1 cellular context compared by ENCODE assay signal in genomic region chr3:9731206-9732079, GRCh38.
TF ChIP-seq lines count a peak whose summit lies in the region.

Gene BRPF1 (plus strand): TSS chr3:9731735. CDS start chr3:9734141, 2,406 bp downstream.

TF ChIP-seq in K562, 482 proteins besides CTCF, POLR2A, EP300 and RAD21 (continued from another document and continues in another):
- TF ChIP-seq TRIM25 (IDR thresholded peaks at IDR 0.05; ENCODE audit: borderline replicate concordance) = no peak
- no peak for TF ChIP-seq MEIS2 (IDR thresholded peaks at IDR 0.05; ENCODE audit: partially characterized antibody)
- TF ChIP-seq PHTF2 (CRISPR knock-in tag; IDR thresholded peaks at IDR 0.05) = no peak
- TF ChIP-seq MAFG (tag; conservative IDR thresholded peaks at IDR 0.05) = no peak
- no peak for TF ChIP-seq ZNF212 (CRISPR knock-in tag; IDR thresholded peaks at IDR 0.05)
- TF ChIP-seq NR2F6 (CRISPR knock-in tag; IDR thresholded peaks at IDR 0.05) = 0 out of 2 replicates have a peak, but pooled peaks have one; percentile 44
- 0 out of 2 replicates have a peak, but pooled peaks have one; percentile 38 for TF ChIP-seq MYBL2 (IDR thresholded peaks at IDR 0.05; ENCODE audit: low read depth)
- no peak for TF ChIP-seq MYBL2 (CRISPR knock-in tag; IDR thresholded peaks at IDR 0.05; ENCODE audit: borderline replicate concordance)
- TF ChIP-seq BMI1 (IDR thresholded peaks at IDR 0.05; ENCODE audit: low read length) = no peak
- 0 out of 2 replicates have a peak, but pooled peaks have one; percentile 31 for TF ChIP-seq JUND (IDR thresholded peaks at IDR 0.05; ENCODE audit: borderline replicate concordance, low read depth, low read length)
- TF ChIP-seq JUND (tag; IDR thresholded peaks at IDR 0.05; ENCODE audit: borderline replicate concordance, low read depth, low read length) = 0 out of 3 replicates have a peak, but pooled peaks have one; percentile 38
- no peak for TF ChIP-seq DDX20 (tag; IDR thresholded peaks at IDR 0.05; ENCODE audit: low read depth)
- no peak for TF ChIP-seq ZNF174 (CRISPR knock-in tag; IDR thresholded peaks at IDR 0.05)
- TF ChIP-seq ZNF41 (CRISPR knock-in tag; conservative IDR thresholded peaks at IDR 0.05) = no peak
- peak; percentile 68 for TF ChIP-seq CTCFL (IDR thresholded peaks at IDR 0.05; ENCODE audit: borderline replicate concordance, insufficient read depth, low read depth, low read length, poor library complexity, severe bottlenecking)
- TF ChIP-seq TFAM (CRISPR knock-in tag; conservative IDR thresholded peaks at IDR 0.05) = no peak
- no peak for TF ChIP-seq HNRNPH1 (optimal IDR thresholded peaks at IDR 0.05; ENCODE audit: low read depth, low read length)
- TF ChIP-seq TRIM24 (IDR thresholded peaks at IDR 0.05) = peak; percentile 51 to 82; a peak in 3 of 4 replicates
- TF ChIP-seq GTF2A2 (tag; IDR thresholded peaks at IDR 0.05) = no peak
- TF ChIP-seq GTF3C2 (IDR thresholded peaks at IDR 0.05; ENCODE audit: borderline replicate concordance, extremely low read depth, insufficient read length) = no peak
- TF ChIP-seq SUPT5H (IDR thresholded peaks at IDR 0.05) = peak; percentile 90
- peak; percentile 79 for TF ChIP-seq BCOR (IDR thresholded peaks at IDR 0.05)
- TF ChIP-seq TFE3 (CRISPR knock-in tag; IDR thresholded peaks at IDR 0.05) = no peak
- peak; percentile 98 for TF ChIP-seq GMEB1 (CRISPR knock-in tag; IDR thresholded peaks at IDR 0.05)
- peak; percentile 95 for TF ChIP-seq ZBTB1 (CRISPR knock-in tag; IDR thresholded peaks at IDR 0.05; ENCODE audit: borderline replicate concordance, low read depth)
- TF ChIP-seq CHAMP1 (IDR thresholded peaks at IDR 0.05) = no peak
- TF ChIP-seq SMARCC2 (IDR thresholded peaks at IDR 0.05; ENCODE audit: low read depth) = no peak
- no peak for TF ChIP-seq ZNF408 (CRISPR knock-in tag; IDR thresholded peaks at IDR 0.05; ENCODE audit: low read depth)
- TF ChIP-seq POLR2AphosphoS2 (IDR thresholded peaks at IDR 0.05; ENCODE audit: low read length) = no peak
- TF ChIP-seq RNF2 (IDR thresholded peaks at IDR 0.05) = peak; percentile 85
- TF ChIP-seq RBFOX2 (IDR thresholded peaks at IDR 0.05; ENCODE audit: low read depth, low read length) = peak; percentile 97
- TF ChIP-seq DNMT1 (IDR thresholded peaks at IDR 0.05) = no peak
- no peak for TF ChIP-seq HEY1 (CRISPR knock-in tag; IDR thresholded peaks at IDR 0.05; ENCODE audit: borderline replicate concordance)
- no peak for TF ChIP-seq ZC3H8 (IDR thresholded peaks at IDR 0.05)
- no peak for TF ChIP-seq CHD4 (IDR thresholded peaks at IDR 0.05; ENCODE audit: insufficient read depth, insufficient replicate concordance, low read depth, low read length, poor library complexity, severe bottlenecking)
- peak; percentile 18; the same call in 1 of the 2 replicates for TF ChIP-seq ETV5 (CRISPR knock-in tag; IDR thresholded peaks at IDR 0.05; ENCODE audit: low read depth)
- TF ChIP-seq HDAC6 (IDR thresholded peaks at IDR 0.05; ENCODE audit: low read depth, low read length) = no peak
- TF ChIP-seq ZNF696 (CRISPR knock-in tag; conservative IDR thresholded peaks at IDR 0.05) = no peak
- no peak for TF ChIP-seq SMARCE1 (IDR thresholded peaks at IDR 0.05)
- no peak for TF ChIP-seq TAL1 (IDR thresholded peaks at IDR 0.05)
- TF ChIP-seq MAZ (CRISPR knock-in tag; conservative IDR thresholded peaks at IDR 0.05 in 1 of 2, IDR thresholded peaks at IDR 0.05 in 1 of 2) = peak; percentile 94 to 99
- no peak for TF ChIP-seq ZNF217 (CRISPR knock-in tag; IDR thresholded peaks at IDR 0.05)
- no peak for TF ChIP-seq TSHZ1 (CRISPR knock-in tag; IDR thresholded peaks at IDR 0.05)
- peak; percentile 82 for TF ChIP-seq TRIM28 (IDR thresholded peaks at IDR 0.05)
- peak; percentile 51; the same call in 1 of the 2 replicates for TF ChIP-seq ATF6 (CRISPR knock-in tag; IDR thresholded peaks at IDR 0.05)
- peak; percentile 12; the same call in 1 of the 2 replicates for TF ChIP-seq HDGF (IDR thresholded peaks at IDR 0.05)
- no peak for TF ChIP-seq ZNF311 (CRISPR knock-in tag; IDR thresholded peaks at IDR 0.05)
- no peak for TF ChIP-seq BRF1 (IDR thresholded peaks at IDR 0.05; ENCODE audit: borderline replicate concordance, extremely low read depth, insufficient read length)
- TF ChIP-seq ZNF3 (CRISPR knock-in tag; IDR thresholded peaks at IDR 0.05) = no peak
